ENCODE assay signal across 31 cellular contexts in genomic region chr4:8115203-8115520, GRCh38.
"Had no signal": no experiment of that assay in that cellular context is flagged by ENCODE, and none has a peak within 500 bp of the region (broad histone marks: within the 10 kb centered on the region; RNA-seq: fewer than 3 reads in every experiment).

No MANE protein-coding gene starts in this region.

- H3K27me3 ChIP-seq: ascending aorta, brain microvascular endothelial cell, esophagus muscularis mucosa, right lobe of liver had no signal

- H3K27me3 Mint-ChIP-seq: activated CD4-positive, alpha-beta T cell treated with anti-CD3 and anti-CD28 coated beads, Interleukin-2, amount 10 ng/mL, durations not matched to agents 7 days and 5 days; activated CD8-positive, alpha-beta T cell treated with anti-CD3 and anti-CD28 coated beads for 36 hours had no signal

- ATAC-seq: activated T-cell treated with anti-CD3 and anti-CD28 coated beads, Interleukin-2, amount 50 U/mL, for 4 hours; foreskin keratinocyte; right lobe of liver had no signal

- DNase-seq: activated CD4-positive, alpha-beta T cell treated with anti-CD3 and anti-CD28 coated beads, Interleukin-2, amount 10 ng/mL, durations not matched to agents 7 days and 5 days; activated CD4-positive, CD25-positive, alpha-beta regulatory T cell treated with anti-CD3 and anti-CD28 coated beads, Interleukin-2, amount 50 U/mL, for 72 hours; activated CD8-positive, alpha-beta T cell treated with anti-CD3 and anti-CD28 coated beads for 36 hours; activated effector memory CD4-positive, alpha-beta T cell treated with Interleukin-2 at 50 U/mL for 16 hours; activated naive CD4-positive, alpha-beta T cell treated with anti-CD3 and anti-CD28 coated beads, Interleukin-2, amount 10 ng/mL, durations not matched to agents 7 days and 5 days; activated naive CD8-positive, alpha-beta T cell treated with anti-CD3 and anti-CD28 coated beads, Interleukin-2, amount 10 ng/mL, durations not matched to agents 7 days and 5 days; activated T-cell treated with anti-CD3 and anti-CD28 coated beads, Interleukin-2, amount 50 U/mL, for 4 hours; brain microvascular endothelial cell; caudate nucleus; endodermal cell; foreskin keratinocyte; islet precursor cell; left colon; naive B cell; nephron progenitor cell; nucleus accumbens; stimulated activated CD4-positive, alpha-beta T cell treated with anti-CD3 and anti-CD28 coated beads, Interleukin-12 subunit alpha, Interleukin-12 subunit beta, amount 100 ng/mL, for 4 hours; stimulated activated CD4-positive, alpha-beta T cell treated with anti-CD3 and anti-CD28 coated beads, Interleukin-4, amount 100 ng/mL, for 1 hour; SW 1271; T1000; trophoblast cell had no signal

- H3K4me3 Mint-ChIP-seq: activated CD4-positive, alpha-beta T cell treated with anti-CD3 and anti-CD28 coated beads, Interleukin-2, amount 10 ng/mL, durations not matched to agents 7 days and 5 days; activated CD8-positive, alpha-beta T cell treated with anti-CD3 and anti-CD28 coated beads for 36 hours; activated naive CD4-positive, alpha-beta T cell treated with anti-CD3 and anti-CD28 coated beads, Interleukin-2, amount 10 ng/mL, durations not matched to agents 7 days and 5 days; activated naive CD8-positive, alpha-beta T cell treated with anti-CD3 and anti-CD28 coated beads, Interleukin-2, amount 10 ng/mL, durations not matched to agents 7 days and 5 days; activated T-cell treated with anti-CD3 and anti-CD28 coated beads, Interleukin-2, amount 50 U/mL, for 4 hours; dendritic cell treated with granulocyte-macrophage colony-stimulating factor and Interleukin-4, amounts not matched to agents 40 ng/mL and 50 ng/mL, for 4 days; endodermal cell; mesothelial cell of epicardium; naive B cell; nephron progenitor cell; stimulated activated naive CD8-positive, alpha-beta T cell treated with anti-CD3 and anti-CD28 coated beads, Interleukin-15, Interleukin-2, amounts not matched to agents 100 ng/mL and 50 ng/mL, for 24 hours; T-helper 1 cell treated with Interleukin-12 subunit alpha and Interleukin-12 subunit beta and Interleukin-4 antibody, amounts not matched to agents 30 μg/mL and 1 μg/mL, for 36 hours had no signal

- H3K9me3 ChIP-seq: esophagus muscularis mucosa, right lobe of liver, thoracic aorta had no signal

- H3K36me3 ChIP-seq: ascending aorta, brain microvascular endothelial cell, esophagus muscularis mucosa, right lobe of liver, thoracic aorta had no signal

- H3K27ac Mint-ChIP-seq: activated CD4-positive, alpha-beta T cell treated with anti-CD3 and anti-CD28 coated beads, Interleukin-2, amount 10 ng/mL, durations not matched to agents 7 days and 5 days; activated CD8-positive, alpha-beta T cell treated with anti-CD3 and anti-CD28 coated beads for 36 hours; activated naive CD4-positive, alpha-beta T cell treated with anti-CD3 and anti-CD28 coated beads, Interleukin-2, amount 10 ng/mL, durations not matched to agents 7 days and 5 days; activated naive CD8-positive, alpha-beta T cell treated with anti-CD3 and anti-CD28 coated beads, Interleukin-2, amount 10 ng/mL, durations not matched to agents 7 days and 5 days; dendritic cell treated with granulocyte-macrophage colony-stimulating factor and Interleukin-4, amounts not matched to agents 40 ng/mL and 50 ng/mL, for 4 days; endodermal cell; mesothelial cell of epicardium; nephron progenitor cell; stimulated activated naive CD8-positive, alpha-beta T cell treated with anti-CD3 and anti-CD28 coated beads, Interleukin-15, Interleukin-2, amounts not matched to agents 100 ng/mL and 50 ng/mL, for 24 hours; T-helper 1 cell treated with Interleukin-12 subunit alpha and Interleukin-12 subunit beta and Interleukin-4 antibody, amounts not matched to agents 30 μg/mL and 1 μg/mL, for 36 hours had no signal

- H3K4me3 ChIP-seq: ascending aorta, esophagus muscularis mucosa, right lobe of liver, skin epidermis, thoracic aorta had no signal

- H3K9ac ChIP-seq: parathyroid adenoma had no signal

- H3K4me1 ChIP-seq: ascending aorta, foreskin keratinocyte, parathyroid adenoma had no signal

- H3K27ac ChIP-seq: ascending aorta, brain microvascular endothelial cell, esophagus muscularis mucosa, foreskin keratinocyte, parathyroid adenoma, right lobe of liver, skin epidermis, thoracic aorta had no signal

- H3K9me3 Mint-ChIP-seq: activated CD4-positive, alpha-beta T cell treated with anti-CD3 and anti-CD28 coated beads, Interleukin-2, amount 10 ng/mL, durations not matched to agents 7 days and 5 days; activated CD8-positive, alpha-beta T cell treated with anti-CD3 and anti-CD28 coated beads for 36 hours; activated naive CD4-positive, alpha-beta T cell treated with anti-CD3 and anti-CD28 coated beads, Interleukin-2, amount 10 ng/mL, durations not matched to agents 7 days and 5 days; activated naive CD8-positive, alpha-beta T cell treated with anti-CD3 and anti-CD28 coated beads, Interleukin-2, amount 10 ng/mL, durations not matched to agents 7 days and 5 days; activated T-cell treated with anti-CD3 and anti-CD28 coated beads, Interleukin-2, amount 50 U/mL, for 4 hours; mesothelial cell of epicardium; stimulated activated naive CD8-positive, alpha-beta T cell treated with anti-CD3 and anti-CD28 coated beads, Interleukin-15, Interleukin-2, amounts not matched to agents 100 ng/mL and 50 ng/mL, for 24 hours; T-helper 1 cell treated with Interleukin-12 subunit alpha and Interleukin-12 subunit beta and Interleukin-4 antibody, amounts not matched to agents 30 μg/mL and 1 μg/mL, for 36 hours had no signal

- H3K36me3 Mint-ChIP-seq: activated naive CD4-positive, alpha-beta T cell treated with anti-CD3 and anti-CD28 coated beads, Interleukin-2, amount 10 ng/mL, durations not matched to agents 7 days and 5 days; activated naive CD8-positive, alpha-beta T cell treated with anti-CD3 and anti-CD28 coated beads, Interleukin-2, amount 10 ng/mL, durations not matched to agents 7 days and 5 days; mesothelial cell of epicardium; naive B cell had no signal
